Comparison of ENCODE assay signal across 19 cellular contexts in genomic region chr3:39780352-39780751, GRCh38. TPM values are rescaled to one million over a fixed set of nuclear protein-coding genes. Genes with fewer than 3 reads are reported as not detected.
"Had no signal": no experiment of that assay in that cellular context is flagged by ENCODE, and none has a peak within 500 bp of the region (broad histone marks: within the 10 kb centered on the region; RNA-seq: fewer than 3 reads in every experiment).

No MANE protein-coding gene starts in this region.

- H3K79me2 ChIP-seq: parathyroid adenoma had no signal

- H2AFZ ChIP-seq: parathyroid adenoma had no signal

- H3K4me1 Mint-ChIP-seq: naive B cell, nephron had no signal

- H3K9ac ChIP-seq: parathyroid adenoma had no signal

- H3K4me3 ChIP-seq: gastroesophageal sphincter, prostate gland, sigmoid colon, skin epidermis, stomach had no signal

- H3K27me3 ChIP-seq: gastroesophageal sphincter, sigmoid colon, stomach had no signal

- ATAC-seq: esophagus mucosa had no signal

- DNase-seq: cortex of kidney; effector memory CD4-positive, alpha-beta T cell; glutamatergic neuron; islet precursor cell; mesendoderm; naive B cell; sigmoid colon; stimulated activated CD4-positive, alpha-beta T cell treated with anti-CD3 and anti-CD28 coated beads, Interleukin-12 subunit alpha, Interleukin-12 subunit beta, amount 100 ng/mL, for 4 hours; stimulated activated naive CD4-positive, alpha-beta T cell; stomach; substantia nigra; trophoblast cell had no signal

- H3K4me3 Mint-ChIP-seq: naive B cell, nephron had no signal

- H3K9me3 ChIP-seq: gastroesophageal sphincter, prostate gland, sigmoid colon, stomach had no signal

- H3K36me3 ChIP-seq: gastroesophageal sphincter, prostate gland, sigmoid colon, stomach had no signal

- H3K4me1 ChIP-seq: gastroesophageal sphincter, parathyroid adenoma, prostate gland, sigmoid colon, stomach had no signal

- H3K27ac Mint-ChIP-seq: naive B cell, nephron had no signal

- H3K27ac ChIP-seq: gastroesophageal sphincter, parathyroid adenoma, prostate gland, sigmoid colon, skin epidermis, stomach had no signal

RNA-seq across cellular contexts. Expression of gene MYRIP, which starts 29.1 kb away (rescaled TPM):
- total RNA-seq: fibroblast of villous mesenchyme had no signal
